In the genomic region with DNA sequence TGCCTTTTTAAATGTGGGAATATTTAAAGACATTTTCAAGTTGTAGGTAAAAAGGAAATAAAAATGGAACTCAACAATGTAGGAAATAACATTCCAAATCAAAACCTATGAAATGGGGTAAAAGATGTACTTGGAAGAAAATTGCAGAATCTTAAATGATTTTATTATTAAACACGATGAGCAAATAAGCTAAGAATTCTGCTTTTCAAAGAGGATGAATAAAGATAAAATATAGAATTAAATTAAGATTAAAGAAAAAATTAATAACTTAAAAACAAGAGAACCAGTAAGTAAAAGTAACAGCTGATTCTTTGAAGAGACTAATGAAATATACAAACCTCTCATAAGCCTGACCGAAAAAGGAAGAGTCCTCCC, we compare ENCODE assay signal across 11 cellular contexts.
"Had no signal": no experiment of that assay in that cellular context is flagged by ENCODE, and none has a peak within 500 bp of the region (broad histone marks: within the 10 kb centered on the region; RNA-seq: fewer than 3 reads in every experiment).

No MANE protein-coding gene starts in this region.

- H3K4me3 ChIP-seq: GM23248, HAP-1 had no signal

- FAIRE-seq: HTR-8/SVneo had no signal

- H3K9ac ChIP-seq: GM23248, KMS-11 had no signal

- H2AFZ ChIP-seq: GM23248 had no signal

- ATAC-seq: HCT116 had no signal

- H3K9me3 Mint-ChIP-seq: HFFc6 had no signal

- H3K4me1 ChIP-seq: HAP-1 had no signal

- H3K36me3 ChIP-seq: HAP-1 had no signal

- DNase-seq: GM23248, GOT3, H7, HFFc6, IMR-90, Karpas-422, KBM-7 had no signal

- H3K4me2 ChIP-seq: KMS-11 had no signal

- H3K27ac Mint-ChIP-seq: HFFc6 had no signal

- H3K4me3 Mint-ChIP-seq: HFFc6 had no signal

- H3K27ac ChIP-seq: GM23248, KMS-11 had no signal

- H3K9me3 ChIP-seq: HAP-1 had no signal
